In genomic region chr19:55103190-55103589, GRCh38 we compare ENCODE assay signal across 27 cellular contexts. TPM values are rescaled to one million over a fixed set of nuclear protein-coding genes. Genes with fewer than 3 reads are reported as not detected.
"Had no signal": no experiment of that assay in that cellular context is flagged by ENCODE, and none has a peak within 500 bp of the region (broad histone marks: within the 10 kb centered on the region; RNA-seq: fewer than 3 reads in every experiment).

No MANE protein-coding gene starts in this region.

- H3K4me3 ChIP-seq: heart right ventricle, hepatocyte, left ventricle myocardium inferior, lung, mucosa of descending colon, pancreas, prostate gland, sigmoid colon, spleen, tibial nerve, uterus had no signal

- H3K36me3 ChIP-seq: prostate gland, uterus had no signal

- H3K9me3 ChIP-seq: mucosa of descending colon, pancreas, prostate gland, uterus had no signal

- DNase-seq: heart right ventricle; islet precursor cell; left ventricle myocardium inferior; midbrain; naive thymus-derived CD8-positive, alpha-beta T cell; retina; small intestine; spleen; stimulated activated CD4-positive, alpha-beta T cell treated with anti-CD3 and anti-CD28 coated beads, Interleukin-4, amount 100 ng/mL, for 24 hours; stimulated activated naive CD4-positive, alpha-beta T cell treated with Interleukin-2 at 50 U/mL for 16 hours; stimulated activated naive CD8-positive, alpha-beta T cell treated with anti-CD3 and anti-CD28 coated beads, Interleukin-15, amount 100 ng/mL, for 72 hours; substantia nigra; uterus had no signal

- H3K4me1 Mint-ChIP-seq: stimulated activated naive CD8-positive, alpha-beta T cell treated with anti-CD3 and anti-CD28 coated beads, Interleukin-15, amount 100 ng/mL, for 72 hours had no signal

- ATAC-seq: heart right ventricle; mucosa of descending colon; naive thymus-derived CD8-positive, alpha-beta T cell; pancreas; right cardiac atrium; stimulated activated effector memory CD8-positive, alpha-beta T cell treated with anti-CD3 and anti-CD28 coated beads, Interleukin-12 subunit alpha, Interleukin-12 subunit beta, amount 100 ng/mL, for 72 hours; stimulated activated naive CD8-positive, alpha-beta T cell treated with anti-CD3 and anti-CD28 coated beads, Interleukin-15, amount 100 ng/mL, for 72 hours had no signal

- H3K27ac ChIP-seq: heart right ventricle, hepatocyte, left ventricle myocardium inferior, pancreas, prostate gland, sigmoid colon, spleen, tibial nerve, uterus had no signal

- H3K4me3 Mint-ChIP-seq: memory B cell; naive thymus-derived CD8-positive, alpha-beta T cell; stimulated activated effector memory CD8-positive, alpha-beta T cell treated with anti-CD3 and anti-CD28 coated beads, Interleukin-12 subunit alpha, Interleukin-12 subunit beta, amount 100 ng/mL, for 72 hours; stimulated activated naive CD8-positive, alpha-beta T cell treated with anti-CD3 and anti-CD28 coated beads, Interleukin-15, amount 100 ng/mL, for 72 hours; type B pancreatic cell had no signal

- H3K4me2 ChIP-seq: hepatocyte had no signal

- H3K27me3 Mint-ChIP-seq: memory B cell; naive thymus-derived CD8-positive, alpha-beta T cell; stimulated activated naive CD8-positive, alpha-beta T cell treated with anti-CD3 and anti-CD28 coated beads, Interleukin-15, amount 100 ng/mL, for 72 hours; type B pancreatic cell had no signal

- FAIRE-seq: pancreas, small intestine had no signal

- H3K27ac Mint-ChIP-seq: memory B cell; naive thymus-derived CD8-positive, alpha-beta T cell; stimulated activated effector memory CD8-positive, alpha-beta T cell treated with anti-CD3 and anti-CD28 coated beads, Interleukin-12 subunit alpha, Interleukin-12 subunit beta, amount 100 ng/mL, for 72 hours; stimulated activated naive CD8-positive, alpha-beta T cell treated with anti-CD3 and anti-CD28 coated beads, Interleukin-15, amount 100 ng/mL, for 72 hours; type B pancreatic cell had no signal

- H2AFZ ChIP-seq: hepatocyte had no signal

- H3K27me3 ChIP-seq: heart right ventricle, hepatocyte, pancreas, sigmoid colon, spleen, tibial nerve, uterus had no signal

- H3K4me1 ChIP-seq: pancreas, prostate gland, uterus had no signal

- H3K9me3 Mint-ChIP-seq: memory B cell; naive thymus-derived CD8-positive, alpha-beta T cell; stimulated activated effector memory CD8-positive, alpha-beta T cell treated with anti-CD3 and anti-CD28 coated beads, Interleukin-12 subunit alpha, Interleukin-12 subunit beta, amount 100 ng/mL, for 72 hours; stimulated activated naive CD8-positive, alpha-beta T cell treated with anti-CD3 and anti-CD28 coated beads, Interleukin-15, amount 100 ng/mL, for 72 hours; type B pancreatic cell had no signal

RNA-seq across cellular contexts. Expression of gene TNNT1, which starts 45.8 kb away (rescaled TPM):
- total RNA-seq: mesenteric fat pad; naive thymus-derived CD8-positive, alpha-beta T cell had no signal
- polyA plus RNA-seq: naive thymus-derived CD8-positive, alpha-beta T cell had no signal

RNA-seq across cellular contexts. Expression of gene TNNI3, which starts 54.3 kb away (rescaled TPM):
- total RNA-seq: mesenteric fat pad; naive thymus-derived CD8-positive, alpha-beta T cell; omental fat pad; sigmoid colon; spleen; tibial nerve; ureter had no signal
- polyA plus RNA-seq: naive thymus-derived CD8-positive, alpha-beta T cell had no signal
